18 cellular contexts compared by ENCODE assay signal in genomic region chr1:70256664-70257063, GRCh38.
"Had no signal": no experiment of that assay in that cellular context is flagged by ENCODE, and none has a peak within 500 bp of the region (broad histone marks: within the 10 kb centered on the region; RNA-seq: fewer than 3 reads in every experiment).

No MANE protein-coding gene starts in this region.

- H3K9me3 ChIP-seq: breast epithelium, spleen, thoracic aorta, upper lobe of left lung had no signal

- H3K27me3 ChIP-seq: adrenal gland, breast epithelium, spleen, upper lobe of left lung had no signal

- ATAC-seq: activated CD8-positive, alpha-beta T cell treated with anti-CD3 and anti-CD28 coated beads, Interleukin-2, amount 10 ng/mL, durations not matched to agents 7 days and 5 days; activated naive CD4-positive, alpha-beta T cell treated with anti-CD3 and anti-CD28 coated beads, Interleukin-2, amount 50 U/mL, for 72 hours; natural killer cell; stimulated activated memory B cell treated with anti-CD40 and anti-IgM and Interleukin-4, amounts not matched to agents 10 μg/mL and 1 μg/mL and 100 μg/mL, for 72 hours had no signal

- H3K9me3 Mint-ChIP-seq: activated CD4-positive, alpha-beta T cell treated with anti-CD3 and anti-CD28 coated beads, Interleukin-2, amount 10 ng/mL, durations not matched to agents 24 days and 14 days; activated naive CD4-positive, alpha-beta T cell treated with anti-CD3 and anti-CD28 coated beads, Interleukin-2, amount 50 U/mL, for 72 hours; natural killer cell; stimulated activated memory B cell treated with anti-CD40 and anti-IgM and Interleukin-4, amounts not matched to agents 10 μg/mL and 1 μg/mL and 100 μg/mL, for 72 hours had no signal

- H3K4me1 Mint-ChIP-seq: activated CD4-positive, alpha-beta T cell treated with anti-CD3 and anti-CD28 coated beads, Interleukin-2, amount 10 ng/mL, durations not matched to agents 24 days and 14 days; natural killer cell; stimulated activated memory B cell treated with anti-CD40 and anti-IgM and Interleukin-4, amounts not matched to agents 10 μg/mL and 1 μg/mL and 100 μg/mL, for 72 hours had no signal

- H2AFZ ChIP-seq: parathyroid adenoma had no signal

- H3K9ac ChIP-seq: parathyroid adenoma had no signal

- H3K27ac ChIP-seq: adrenal gland, breast epithelium, parathyroid adenoma, spleen, thoracic aorta, upper lobe of left lung had no signal

- DNase-seq: activated CD4-positive, alpha-beta T cell treated with anti-CD3 and anti-CD28 coated beads, Interleukin-2, amount 10 ng/mL, durations not matched to agents 24 days and 14 days; activated CD8-positive, alpha-beta T cell treated with anti-CD3 and anti-CD28 coated beads, Interleukin-2, amount 10 ng/mL, durations not matched to agents 7 days and 5 days; activated effector memory CD4-positive, alpha-beta T cell treated with anti-CD3 and anti-CD28 coated beads, Interleukin-2, amount 50 U/mL, for 16 hours; activated T-cell treated with anti-CD3 and anti-CD28 coated beads, Interleukin-2, amount 50 U/mL, for 48 hours; adrenal gland; cerebellar nuclear complex; cortex of kidney; natural killer cell; spleen; stimulated activated CD4-positive, alpha-beta T cell treated with anti-CD3 and anti-CD28 coated beads, Interleukin-4, amount 100 ng/mL, for 4 hours; T-helper 1 cell; T-helper 9 cell had no signal

- H3K79me2 ChIP-seq: parathyroid adenoma had no signal

- H3K4me3 ChIP-seq: adrenal gland, breast epithelium, spleen, thoracic aorta, upper lobe of left lung had no signal

- H3K36me3 ChIP-seq: breast epithelium, thoracic aorta had no signal

- H3K27ac Mint-ChIP-seq: activated CD4-positive, alpha-beta T cell treated with anti-CD3 and anti-CD28 coated beads, Interleukin-2, amount 10 ng/mL, durations not matched to agents 24 days and 14 days; activated CD8-positive, alpha-beta T cell treated with anti-CD3 and anti-CD28 coated beads, Interleukin-2, amount 10 ng/mL, durations not matched to agents 7 days and 5 days; activated naive CD4-positive, alpha-beta T cell treated with anti-CD3 and anti-CD28 coated beads, Interleukin-2, amount 50 U/mL, for 72 hours; natural killer cell; stimulated activated memory B cell treated with anti-CD40 and anti-IgM and Interleukin-4, amounts not matched to agents 10 μg/mL and 1 μg/mL and 100 μg/mL, for 72 hours had no signal

- H3K36me3 Mint-ChIP-seq: activated naive CD4-positive, alpha-beta T cell treated with anti-CD3 and anti-CD28 coated beads, Interleukin-2, amount 50 U/mL, for 72 hours; natural killer cell had no signal

- H3K4me1 ChIP-seq: adrenal gland, breast epithelium, parathyroid adenoma, spleen, upper lobe of left lung had no signal

- H3K27me3 Mint-ChIP-seq: activated CD4-positive, alpha-beta T cell treated with anti-CD3 and anti-CD28 coated beads, Interleukin-2, amount 10 ng/mL, durations not matched to agents 24 days and 14 days; stimulated activated memory B cell treated with anti-CD40 and anti-IgM and Interleukin-4, amounts not matched to agents 10 μg/mL and 1 μg/mL and 100 μg/mL, for 72 hours had no signal

- H3K4me3 Mint-ChIP-seq: activated CD4-positive, alpha-beta T cell treated with anti-CD3 and anti-CD28 coated beads, Interleukin-2, amount 10 ng/mL, durations not matched to agents 24 days and 14 days; activated CD8-positive, alpha-beta T cell treated with anti-CD3 and anti-CD28 coated beads, Interleukin-2, amount 10 ng/mL, durations not matched to agents 7 days and 5 days; natural killer cell; stimulated activated memory B cell treated with anti-CD40 and anti-IgM and Interleukin-4, amounts not matched to agents 10 μg/mL and 1 μg/mL and 100 μg/mL, for 72 hours had no signal
